In the genomic region with DNA sequence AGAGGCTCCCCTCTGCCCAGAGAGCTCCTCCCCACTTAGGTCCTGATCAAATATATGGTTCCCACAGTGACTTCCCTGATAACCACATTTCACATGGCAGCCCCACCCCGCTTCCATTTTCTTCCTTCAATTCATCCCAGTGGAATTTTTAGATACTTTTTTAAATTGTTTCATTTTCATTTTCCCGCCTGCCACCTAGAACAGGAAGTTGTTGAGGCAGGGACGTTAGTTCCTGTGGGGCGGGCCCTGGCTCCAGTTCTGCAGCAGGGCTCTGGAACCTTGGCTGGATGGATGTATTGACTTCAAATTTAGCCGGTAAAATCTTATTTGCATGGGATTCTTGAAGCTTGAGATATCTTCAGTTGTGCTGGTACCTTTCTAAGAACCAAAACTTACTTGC, we compare ENCODE assay signal across 12 cellular contexts.
"Had no signal": no experiment of that assay in that cellular context is flagged by ENCODE, and none has a peak within 500 bp of the region (broad histone marks: within the 10 kb centered on the region; RNA-seq: fewer than 3 reads in every experiment).

No MANE protein-coding gene starts in this region.

- H3K4me3 ChIP-seq: mucosa of descending colon, right atrium auricular region had no signal

- H3K4me1 ChIP-seq: right atrium auricular region had no signal

- H3K4me3 Mint-ChIP-seq: activated CD4-positive, alpha-beta memory T cell treated with anti-CD3 and anti-CD28 coated beads, Interleukin-2, amount 10 ng/mL, durations not matched to agents 7 days and 5 days; naive thymus-derived CD8-positive, alpha-beta T cell; stimulated activated memory B cell treated with anti-CD40 and anti-IgM and Interleukin-4, amounts not matched to agents 10 μg/mL and 1 μg/mL and 100 μg/mL, for 72 hours had no signal

- H3K27me3 Mint-ChIP-seq: activated CD4-positive, alpha-beta memory T cell treated with anti-CD3 and anti-CD28 coated beads, Interleukin-2, amount 10 ng/mL, durations not matched to agents 7 days and 5 days; stimulated activated memory B cell treated with anti-CD40 and anti-IgM and Interleukin-4, amounts not matched to agents 10 μg/mL and 1 μg/mL and 100 μg/mL, for 72 hours had no signal

- H3K27ac ChIP-seq: brain microvascular endothelial cell, right atrium auricular region had no signal

- DNase-seq: activated CD4-positive, alpha-beta memory T cell treated with anti-CD3 and anti-CD28 coated beads, Interleukin-2, amount 10 ng/mL, durations not matched to agents 7 days and 5 days; activated CD4-positive, alpha-beta T cell treated with anti-CD3 and anti-CD28 coated beads for 1 hour; activated naive CD4-positive, alpha-beta T cell treated with anti-CD3 and anti-CD28 coated beads, Interleukin-2, amount 50 U/mL, for 16 hours; amniotic stem cell; brain microvascular endothelial cell; mucosa of descending colon; naive thymus-derived CD8-positive, alpha-beta T cell; T1000 had no signal

- H3K27ac Mint-ChIP-seq: activated CD4-positive, alpha-beta memory T cell treated with anti-CD3 and anti-CD28 coated beads, Interleukin-2, amount 10 ng/mL, durations not matched to agents 7 days and 5 days; activated T-helper 2 cell treated with anti-CD3 and anti-CD28 coated beads, Interferon-gamma antibody, Interleukin-2, Interleukin-4, amounts not matched to agents 10 μg/mL and 5 μg/mL and 100 μg/mL, durations not matched to agents 14 hours and 24 hours and 36 hours; naive thymus-derived CD8-positive, alpha-beta T cell; stimulated activated memory B cell treated with anti-CD40 and anti-IgM and Interleukin-4, amounts not matched to agents 10 μg/mL and 1 μg/mL and 100 μg/mL, for 72 hours had no signal

- H3K36me3 ChIP-seq: brain microvascular endothelial cell, right atrium auricular region had no signal

- H3K27me3 ChIP-seq: brain microvascular endothelial cell, right atrium auricular region had no signal

- ATAC-seq: left lobe of liver; mucosa of descending colon; naive thymus-derived CD8-positive, alpha-beta T cell; stimulated activated memory B cell treated with anti-CD40 and anti-IgM and Interleukin-4, amounts not matched to agents 10 μg/mL and 1 μg/mL and 100 μg/mL, for 72 hours had no signal

- H3K9me3 ChIP-seq: mucosa of descending colon, right atrium auricular region had no signal
